Comparison of ENCODE assay signal across 23 cellular contexts in genomic region chr7:99794585-99795502, GRCh38. TPM values are rescaled to one million over a fixed set of nuclear protein-coding genes. Genes with fewer than 3 reads are reported as not detected.
DNase-seq lines count a peak whose midpoint lies in the region; ATAC-seq and TF ChIP-seq lines count a peak whose summit lies in the region.
"Had no signal": no experiment of that assay in that cellular context is flagged by ENCODE, and none has a peak within 500 bp of the region (broad histone marks: within the 10 kb centered on the region; RNA-seq: fewer than 3 reads in every experiment).

No MANE protein-coding gene starts in this region.

- peak; percentile 7 for DNase-seq in HFF-Myc (ENCODE audit: extremely low read depth, low read depth)
- peak; percentile 57 for DNase-seq in amniotic epithelial cell (ENCODE audit: low read depth)
- peak; percentile 68 for DNase-seq in hepatocyte (ENCODE audit: low spot score)
- peak; percentile 81 for DNase-seq in renal cortical epithelial cell (ENCODE audit: low read depth)
- DNase-seq in Ammon's horn (ENCODE audit: low spot score): no peak
- no peak for DNase-seq in mammary epithelial cell
- DNase-seq: activated CD4-positive, alpha-beta T cell treated with anti-CD3 and anti-CD28 coated beads, Interleukin-2, amount 50 U/mL, for 48 hours; amniotic stem cell; C1 segment of cervical spinal cord; DND-41; IMR-90; midbrain; NCI-H1105; NCI-H446; stimulated activated naive CD4-positive, alpha-beta T cell treated with Interleukin-2 at 50 U/mL for 16 hours had no signal

- no peaks in the 10 kb centered on the region for H3K79me2 ChIP-seq in hepatocyte
- H3K79me2 ChIP-seq in mammary epithelial cell (ENCODE audit: insufficient read depth, low read length): no peaks in the 10 kb centered on the region

- no peaks in the 10 kb centered on the region for H4K20me1 ChIP-seq in hepatocyte (ENCODE audit: insufficient read depth, poor library complexity, severe bottlenecking)
- no peaks in the 10 kb centered on the region for H4K20me1 ChIP-seq in mammary epithelial cell (ENCODE audit: insufficient read depth, low read length)

- H3K27ac ChIP-seq in hepatocyte (peak overlapping the region; percentile 85), mammary epithelial cell (ENCODE audit: insufficient read depth, low read depth, low read length) (no peak overlapping the region)
- H3K27ac ChIP-seq: coronary artery, esophagus muscularis mucosa, SK-N-MC had no signal

- no TSS peak for BruUV-seq in mammary epithelial cell (replicated peaks; lab: Mats Ljungman, UMichigan)

- TF ChIP-seq CTCF in HFF-Myc (IDR thresholded peaks at IDR 0.05; ENCODE audit: low read depth, low read length, missing control alignments): no peak
- TF ChIP-seq CTCF in hepatocyte (IDR thresholded peaks at IDR 0.05; ENCODE audit: poor library complexity): no peak
- TF ChIP-seq CTCF in mammary epithelial cell (conservative IDR thresholded peaks at IDR 0.05 in 1 of 2, IDR thresholded peaks at IDR 0.05 in 1 of 2; ENCODE audit: extremely low read depth in 1 of 2, insufficient read depth in 1 of 2, low read depth in 1 of 2, low read length in 2 of 2): no peak

- H3K36me3 ChIP-seq in hepatocyte (replicated peaks; ENCODE audit: insufficient read depth, low read depth) (no peaks in the 10 kb centered on the region), mammary epithelial cell (ENCODE audit: insufficient read depth, low read length) (no peaks in the 10 kb centered on the region)
- H3K36me3 ChIP-seq: esophagus muscularis mucosa had no signal

- H3K27me3 ChIP-seq in hepatocyte (no peaks in the 10 kb centered on the region), mammary epithelial cell (ENCODE audit: insufficient read depth, low read length) (no peaks in the 10 kb centered on the region)
- H3K27me3 ChIP-seq: esophagus muscularis mucosa had no signal

- H3K4me1 ChIP-seq in hepatocyte (ENCODE audit: insufficient read depth) (peaks cover 7% of the 10 kb centered on the region), mammary epithelial cell (ENCODE audit: insufficient read depth, low read length) (peaks cover 21% of the 10 kb centered on the region)
- H3K4me1 ChIP-seq: esophagus muscularis mucosa had no signal

- ATAC-seq in GM21381 (IDR thresholded peaks at IDR 0.05; ENCODE audit: unreplicated experiment): no peak
- ATAC-seq: activated T-helper 17 cell treated with anti-CD3 and anti-CD28 coated beads, Interleukin-2, amount 50 U/mL, for 72 hours had no signal

- H3K9me2 ChIP-seq in hepatocyte (replicated peaks; ENCODE audit: insufficient read depth): no peaks in the 10 kb centered on the region

- H2AFZ ChIP-seq in hepatocyte (no peak overlapping the region), mammary epithelial cell (ENCODE audit: low read depth, low read length) (no peak overlapping the region)

- H3K4me3 ChIP-seq in HFF-Myc (replicated peaks; ENCODE audit: low read depth, low read length): no peak overlapping the region
- no peak overlapping the region for H3K4me3 ChIP-seq in hepatocyte
- no peak overlapping the region for H3K4me3 ChIP-seq in mammary epithelial cell (replicated peaks in 1 of 3; ENCODE audit: insufficient read depth in 1 of 3, low read depth in 2 of 3, low read length in 3 of 3)
- H3K4me3 ChIP-seq: coronary artery, esophagus muscularis mucosa, SK-N-MC had no signal

- H3K4me2 ChIP-seq in hepatocyte: no peak overlapping the region
- H3K4me2 ChIP-seq in mammary epithelial cell (ENCODE audit: insufficient read depth, low read depth, low read length): no peak overlapping the region

- CTCF ChIA-PET in mammary epithelial cell (lab: Charles Lee; ENCODE audit: low non-redundant PET): no interaction called here

- 60% methylated on average over 12 of the region's 12 CpGs for WGBS in hepatocyte (ENCODE audit: low lambda C conversion rate, missing lambda C conversion rate)
- 92% methylated on average over 12 of the region's 12 CpGs for WGBS in mammary epithelial cell (ENCODE audit: low coverage, missing lambda C conversion rate)

- intact Hi-C loops in mammary epithelial cell (cut with micrococcal nuclease): loop anchor here (5.0 kb wide), 1 partner anchor 68 kb away; no protein-coding TSS in a partner anchor

- H3K9me3 ChIP-seq in hepatocyte (ENCODE audit: low read depth) (no peaks in the 10 kb centered on the region), mammary epithelial cell (replicated peaks; ENCODE audit: insufficient read depth, low read length) (no peaks in the 10 kb centered on the region)

- no peak overlapping the region for H3K9ac ChIP-seq in mammary epithelial cell (ENCODE audit: insufficient read depth, low read length)

- in situ Hi-C loops in mammary epithelial cell (cut with MboI; ENCODE audit: low sequenced_read_pairs in 2 of 2): no loop called here

- dilution Hi-C loops in mammary epithelial cell (cut with HindIII; ENCODE audit: low sequenced_read_pairs): no loop called here

RNA-seq across cellular contexts. Expression of gene CYP3A4, which starts 10.9 kb away (rescaled TPM):
- 29.8 and 43.4 TPM in 2 replicates for total RNA-seq in hepatocyte
- polyA plus RNA-seq in hepatocyte: 25.6 and 42.2 TPM in 2 replicates
- total RNA-seq in renal cortical epithelial cell: 0.69 TPM in 1 of 2 replicates, not detected in the other
- total RNA-seq in mammary epithelial cell: not detected
- not detected for polyA plus RNA-seq in mammary epithelial cell
- not detected for polyA minus RNA-seq in mammary epithelial cell
- total RNA-seq: activated T-helper 17 cell treated with anti-CD3 and anti-CD28 coated beads, Interleukin-2, amount 50 U/mL, for 72 hours; esophagus muscularis mucosa; H4; IMR-90; ureter had no signal
- polyA plus RNA-seq: IMR-90 had no signal

RNA-seq across cellular contexts. Expression of gene CYP3A43, which starts 33.0 kb away (rescaled TPM):
- 0.88 and 1.8 TPM in 2 replicates for total RNA-seq in hepatocyte
- polyA plus RNA-seq in hepatocyte: 1.7 and 1.8 TPM in 2 replicates
- total RNA-seq in renal cortical epithelial cell: not detected in 2 replicates
- total RNA-seq in mammary epithelial cell: not detected
- not detected for polyA plus RNA-seq in mammary epithelial cell
- polyA minus RNA-seq in mammary epithelial cell: not detected
- total RNA-seq: esophagus muscularis mucosa, H4, IMR-90, omental fat pad had no signal
- polyA plus RNA-seq: IMR-90 had no signal

RNA-seq across cellular contexts. Expression of gene CYP3A7, which starts 59.8 kb away (rescaled TPM):
- 770 and 803 TPM in 2 replicates for total RNA-seq in hepatocyte
- polyA plus RNA-seq in hepatocyte: 311 and 444 TPM in 2 replicates
- not detected in 2 replicates for total RNA-seq in renal cortical epithelial cell
- total RNA-seq in mammary epithelial cell: not detected
- 0.02 TPM for polyA plus RNA-seq in mammary epithelial cell
- not detected for polyA minus RNA-seq in mammary epithelial cell
- total RNA-seq: activated T-helper 17 cell treated with anti-CD3 and anti-CD28 coated beads, Interleukin-2, amount 50 U/mL, for 72 hours; H4; IMR-90 had no signal
- polyA plus RNA-seq: IMR-90 had no signal

Comparison
In these comparisons a context has a peak if more than half of its experiments do, and no peak if none do; other contexts are left out.
1. DNase-seq: peak in HFF-Myc (single experiment), amniotic epithelial cell (single experiment), hepatocyte (single experiment) and renal cortical epithelial cell (single experiment); none in Ammon's horn (single experiment) and mammary epithelial cell (single experiment).
2. RNA of gene CYP3A4, which starts 10.9 kb away (total RNA-seq): 29.8 to 43.4 TPM in hepatocyte; 0.69 TPM in renal cortical epithelial cell and not detected in mammary epithelial cell; every median in the first group is over 10 times any median in the second.
3. RNA of gene CYP3A7, which starts 59.8 kb away (total RNA-seq): 770 to 803 TPM in hepatocyte; not detected in mammary epithelial cell and not detected in renal cortical epithelial cell; every median in the first group is over 100 times any median in the second.